Comparison of ENCODE assay signal across 31 cellular contexts in genomic region chr10:124350806-124351205, GRCh38.
"Had no signal": no experiment of that assay in that cellular context is flagged by ENCODE, and none has a peak within 500 bp of the region (broad histone marks: within the 10 kb centered on the region; RNA-seq: fewer than 3 reads in every experiment).

No MANE protein-coding gene starts in this region.

- H3K4me3 ChIP-seq: body of pancreas, breast epithelium, PC-9 had no signal

- H3K4me3 Mint-ChIP-seq: activated CD4-positive, alpha-beta T cell treated with anti-CD3 and anti-CD28 coated beads for 36 hours; activated CD4-positive, alpha-beta T cell treated with anti-CD3 and anti-CD28 coated beads, Interleukin-2, amount 10 ng/mL, durations not matched to agents 7 days and 5 days; activated CD8-positive, alpha-beta T cell treated with anti-CD3 and anti-CD28 coated beads, Interleukin-2, amount 10 ng/mL, durations not matched to agents 7 days and 5 days; activated naive CD4-positive, alpha-beta T cell treated with anti-CD3 and anti-CD28 coated beads, Interleukin-2, amount 50 U/mL, for 24 hours; activated naive CD8-positive, alpha-beta T cell treated with anti-CD3 and anti-CD28 coated beads, Interleukin-2, amount 10 ng/mL, durations not matched to agents 7 days and 5 days had no signal

- H3K4me2 ChIP-seq: PC-9 had no signal

- H3K27me3 ChIP-seq: body of pancreas, breast epithelium had no signal

- H3K4me1 ChIP-seq: body of pancreas, breast epithelium had no signal

- H3K9me3 Mint-ChIP-seq: activated CD4-positive, alpha-beta T cell treated with anti-CD3 and anti-CD28 coated beads, Interleukin-2, amount 10 ng/mL, durations not matched to agents 7 days and 5 days; activated naive CD4-positive, alpha-beta T cell treated with anti-CD3 and anti-CD28 coated beads, Interleukin-2, amount 50 U/mL, for 24 hours; activated naive CD8-positive, alpha-beta T cell treated with anti-CD3 and anti-CD28 coated beads, Interleukin-2, amount 10 ng/mL, durations not matched to agents 7 days and 5 days had no signal

- H2AFZ ChIP-seq: PC-9 had no signal

- H3K27ac Mint-ChIP-seq: activated CD4-positive, alpha-beta T cell treated with anti-CD3 and anti-CD28 coated beads for 36 hours; activated CD4-positive, alpha-beta T cell treated with anti-CD3 and anti-CD28 coated beads, Interleukin-2, amount 10 ng/mL, durations not matched to agents 7 days and 5 days; activated CD8-positive, alpha-beta T cell treated with anti-CD3 and anti-CD28 coated beads, Interleukin-2, amount 10 ng/mL, durations not matched to agents 7 days and 5 days; activated naive CD4-positive, alpha-beta T cell treated with anti-CD3 and anti-CD28 coated beads, Interleukin-2, amount 50 U/mL, for 24 hours; activated naive CD8-positive, alpha-beta T cell treated with anti-CD3 and anti-CD28 coated beads, Interleukin-2, amount 10 ng/mL, durations not matched to agents 7 days and 5 days had no signal

- H3K36me3 Mint-ChIP-seq: activated naive CD4-positive, alpha-beta T cell treated with anti-CD3 and anti-CD28 coated beads, Interleukin-2, amount 50 U/mL, for 24 hours; activated naive CD8-positive, alpha-beta T cell treated with anti-CD3 and anti-CD28 coated beads, Interleukin-2, amount 10 ng/mL, durations not matched to agents 7 days and 5 days had no signal

- H3K9me3 ChIP-seq: body of pancreas, breast epithelium had no signal

- H3K27me3 Mint-ChIP-seq: activated CD4-positive, alpha-beta T cell treated with anti-CD3 and anti-CD28 coated beads for 36 hours; activated CD4-positive, alpha-beta T cell treated with anti-CD3 and anti-CD28 coated beads, Interleukin-2, amount 10 ng/mL, durations not matched to agents 7 days and 5 days had no signal

- H3K36me3 ChIP-seq: breast epithelium, WERI-Rb-1 had no signal

- DNase-seq: activated CD4-positive, alpha-beta T cell treated with anti-CD3 and anti-CD28 coated beads for 36 hours; activated CD4-positive, alpha-beta T cell treated with anti-CD3 and anti-CD28 coated beads, Interleukin-2, amount 10 ng/mL, durations not matched to agents 7 days and 5 days; activated CD4-positive, alpha-beta T cell treated with anti-CD3 and anti-CD28 coated beads, Interleukin-2, amount 50 U/mL, for 48 hours; activated CD4-positive, CD25-positive, alpha-beta regulatory T cell; activated CD8-positive, alpha-beta memory T cell treated with anti-CD3 and anti-CD28 coated beads, Interleukin-2, amount 50 U/mL, for 4 hours; activated CD8-positive, alpha-beta T cell treated with anti-CD3 and anti-CD28 coated beads, Interleukin-2, amount 10 ng/mL, durations not matched to agents 7 days and 5 days; activated gamma-delta T cell; activated naive CD4-positive, alpha-beta T cell treated with Interleukin-2 at 50 U/mL for 16 hours; activated naive CD8-positive, alpha-beta T cell treated with anti-CD3 and anti-CD28 coated beads, Interleukin-2, amount 10 ng/mL, durations not matched to agents 7 days and 5 days; activated T-cell treated with anti-CD3 and anti-CD28 coated beads, Interleukin-2, amount 50 U/mL, for 48 hours; body of pancreas; Karpas-422; KBM-7; NCI-H1105; NCI-H1417 treated with DMSO at 0.1 percent for 48 hours; NCI-H187 treated with DMSO at 0.1 percent for 48 hours; NCI-H2081; NCI-H2171 treated with DMSO at 0.1 percent for 48 hours; NCI-H2227 treated with DMSO at 0.1 percent for 48 hours; NCI-H510A treated with DMSO at 0.1 percent for 48 hours; NCI-H526 treated with DMSO at 0.1 percent for 48 hours; NCI-H774; SIG-M5; SW 1271; T-helper 1 cell; T-helper 2 cell; T-helper 9 cell; WERI-Rb-1 had no signal

- H3K27ac ChIP-seq: body of pancreas, breast epithelium, PC-9, WERI-Rb-1 had no signal

- ATAC-seq: activated CD4-positive, alpha-beta T cell treated with anti-CD3 and anti-CD28 coated beads for 36 hours; activated CD8-positive, alpha-beta T cell treated with anti-CD3 and anti-CD28 coated beads, Interleukin-2, amount 10 ng/mL, durations not matched to agents 7 days and 5 days; body of pancreas had no signal
